In the genomic region with DNA sequence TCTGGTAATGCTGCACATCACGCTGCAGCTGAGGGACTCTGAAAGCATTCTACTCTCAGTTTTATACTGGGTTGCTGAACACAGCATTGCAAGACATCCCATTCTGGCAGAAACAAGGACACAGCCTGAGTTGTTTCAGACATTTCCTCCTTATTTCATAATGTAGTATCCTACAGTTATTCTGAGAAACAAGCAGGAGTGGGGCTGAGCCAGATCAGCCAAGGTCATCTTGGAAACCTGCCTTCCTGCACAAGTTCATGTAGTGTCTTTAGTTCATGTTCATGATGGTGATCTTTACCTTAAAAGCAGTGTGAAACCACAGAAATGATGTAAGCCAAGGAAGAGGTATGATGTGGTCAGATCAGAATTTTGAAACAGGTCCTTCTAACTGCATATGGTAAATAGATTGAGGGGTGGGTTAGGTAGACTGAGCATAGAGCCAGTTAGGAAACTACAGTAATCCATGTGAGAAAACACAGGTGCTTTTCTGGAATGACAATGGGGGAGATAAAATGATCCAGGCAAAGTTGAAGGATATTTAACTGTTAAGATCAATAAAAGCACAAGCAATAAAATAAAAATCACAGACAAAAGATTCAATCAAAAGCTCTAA, we compare ENCODE assay signal across 16 cellular contexts.
A peak's percentile ranks its signal among the peaks of the same experiment; 100 is the strongest.
DNase-seq lines count a peak whose midpoint lies in the region; ATAC-seq, FAIRE-seq and TF ChIP-seq lines count a peak whose summit lies in the region.
"Had no signal": no experiment of that assay in that cellular context is flagged by ENCODE, and none has a peak within 500 bp of the region (broad histone marks: within the 10 kb centered on the region; RNA-seq: fewer than 3 reads in every experiment).

No MANE protein-coding gene starts in this region.

- H3K4me3 ChIP-seq in pancreas, result no peak overlapping the region
- H3K4me3 ChIP-seq: BLaER1 treated with 17β-estradiol and CSF1 and Interleukin-3, amounts not matched to agents 10 nM and 100 nM had no signal

- no peaks in the 10 kb centered on the region for H3K27me3 ChIP-seq in pancreas
- H3K27me3 ChIP-seq: BLaER1 treated with 17β-estradiol and CSF1 and Interleukin-3, amounts not matched to agents 10 nM and 100 nM had no signal

- H3K9me3 ChIP-seq in pancreas, result no peaks in the 10 kb centered on the region
- H3K9me3 ChIP-seq: BLaER1 treated with 17β-estradiol and CSF1 and Interleukin-3, amounts not matched to agents 10 nM and 100 nM had no signal

- WGBS in pancreas, 2 donors, result 48 to 64% methylated on average over 1 of the region's 1 CpG

- no peak for TF ChIP-seq CTCF in pancreas (IDR thresholded peaks at IDR 0.05)

- peaks cover 0 to 6% (median 0%) of the 10 kb centered on the region in 3 donors for H3K4me1 ChIP-seq in pancreas
- H3K4me1 ChIP-seq: BLaER1 treated with 17β-estradiol and CSF1 and Interleukin-3, amounts not matched to agents 10 nM and 100 nM had no signal

- H3K27ac ChIP-seq in pancreas, result peak overlapping the region in 1 of 4 donors; percentile 24
- H3K27ac ChIP-seq: BLaER1 treated with 17β-estradiol and CSF1 and Interleukin-3, amounts not matched to agents 10 nM and 100 nM had no signal

- DNase-seq in Kasumi-1 (lab: John Stamatoyannopoulos, UW), result peak; percentile 59 to 71
- DNase-seq in MV-4-11 (lab: John Stamatoyannopoulos, UW), result peak; percentile 78
- DNase-seq in SKM-1 treated with dmso at 0.1 percent for 144 hours (lab: John Stamatoyannopoulos, UW; ENCODE audit: unreplicated experiment), result peak; percentile 77
- peak in 2 of 6 donors; percentile 19 to 34 for DNase-seq in pancreas
- no peak for DNase-seq in foreskin melanocyte
- DNase-seq: Calu3; CD8-positive, alpha-beta T cell; DMS79 treated with DMSO at 0.1 percent for 48 hours; GF-D8; GOT3; H7; HFFc6 had no signal

- no peaks in the 10 kb centered on the region for H3K36me3 ChIP-seq in pancreas
- H3K36me3 ChIP-seq: BLaER1 treated with 17β-estradiol and CSF1 and Interleukin-3, amounts not matched to agents 10 nM and 100 nM had no signal

- ATAC-seq in pancreas (peak; percentile 59 to 87 (median 77)), GM19467 (IDR thresholded peaks at IDR 0.05; ENCODE audit: unreplicated experiment) (no peak)
- ATAC-seq: CD8-positive, alpha-beta T cell; HCT116 had no signal

- intact Hi-C loops in pancreas (cut with DNase I), result no loop called here

- no peak for FAIRE-seq in pancreas (lab: Jason Lieb, UNC)
- FAIRE-seq: HTR-8/SVneo had no signal
